In the genomic region with DNA sequence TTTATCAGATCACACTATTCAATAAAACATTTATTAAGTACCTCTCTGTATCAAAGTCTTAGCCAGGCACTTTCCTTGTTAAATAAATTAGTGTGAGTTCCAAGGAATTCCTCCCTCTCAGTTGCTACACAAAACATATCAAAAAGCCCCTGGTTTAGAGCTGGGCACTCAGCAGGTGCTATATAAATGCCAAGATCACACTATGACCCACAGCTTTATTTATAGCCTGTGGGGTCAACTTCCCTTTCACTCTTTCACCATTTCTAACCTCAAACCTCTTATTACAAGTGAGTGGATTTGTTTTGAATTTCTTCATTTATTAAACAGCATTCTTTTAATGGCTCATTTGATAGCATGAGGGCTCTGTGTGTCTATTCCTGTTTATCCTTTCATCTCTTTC, we compare ENCODE assay signal across 24 cellular contexts.
"Had no signal": no experiment of that assay in that cellular context is flagged by ENCODE, and none has a peak within 500 bp of the region (broad histone marks: within the 10 kb centered on the region; RNA-seq: fewer than 3 reads in every experiment).

No MANE protein-coding gene starts in this region.

- H3K4me1 ChIP-seq: right lobe of liver, upper lobe of left lung had no signal

- H3K4me1 Mint-ChIP-seq: activated naive CD4-positive, alpha-beta T cell treated with anti-CD3 and anti-CD28 coated beads, Interleukin-2, amount 10 ng/mL, durations not matched to agents 7 days and 5 days; activated naive CD8-positive, alpha-beta T cell treated with anti-CD3 and anti-CD28 coated beads, Interleukin-2, amount 10 ng/mL, durations not matched to agents 7 days and 5 days had no signal

- H3K9me3 ChIP-seq: gastroesophageal sphincter, ovary, right lobe of liver, upper lobe of left lung had no signal

- H3K4me3 Mint-ChIP-seq: activated naive CD4-positive, alpha-beta T cell treated with anti-CD3 and anti-CD28 coated beads, Interleukin-2, amount 10 ng/mL, durations not matched to agents 7 days and 5 days; activated naive CD8-positive, alpha-beta T cell treated with anti-CD3 and anti-CD28 coated beads, Interleukin-2, amount 10 ng/mL, durations not matched to agents 7 days and 5 days; activated T-helper 1 cell treated with anti-CD3 and anti-CD28 coated beads, Interleukin-12 subunit alpha, Interleukin-12 subunit beta, Interleukin-2, Interleukin-4 antibody, amounts not matched to agents 30 ng/mL and 10 ng/mL and 1 ng/mL, durations not matched to agents 14 hours and 24 hours and 36 hours; naive B cell; stimulated activated naive CD8-positive, alpha-beta T cell treated with anti-CD3 and anti-CD28 coated beads, Interleukin-15, Interleukin-2, amounts not matched to agents 100 ng/mL and 50 ng/mL, for 24 hours had no signal

- H3K36me3 ChIP-seq: gastroesophageal sphincter, ovary, right lobe of liver, upper lobe of left lung had no signal

- DNase-seq: activated CD4-positive, alpha-beta T cell treated with anti-CD3 and anti-CD28 coated beads for 48 hours; activated CD4-positive, alpha-beta T cell treated with anti-CD3 and anti-CD28 coated beads, Interleukin-2, amount 50 U/mL, for 48 hours; activated CD8-positive, alpha-beta memory T cell treated with anti-CD3 and anti-CD28 coated beads for 24 hours; activated gamma-delta T cell; activated naive CD4-positive, alpha-beta T cell treated with anti-CD3 and anti-CD28 coated beads, Interleukin-2, amount 10 ng/mL, durations not matched to agents 7 days and 5 days; activated naive CD8-positive, alpha-beta T cell treated with anti-CD3 and anti-CD28 coated beads, Interleukin-2, amount 10 ng/mL, durations not matched to agents 7 days and 5 days; activated T-cell treated with anti-CD3 and anti-CD28 coated beads, Interleukin-2, amount 50 U/mL, for 1 hour; caudate nucleus; cortex of kidney; hippocampal formation; left cardiac atrium; mammary epithelial cell; naive B cell; ovary; right lobe of liver; stimulated activated CD4-positive, alpha-beta T cell treated with anti-CD3 and anti-CD28 coated beads, Interleukin-12 subunit alpha, Interleukin-12 subunit beta, amount 100 ng/mL, for 4 hours; stimulated activated CD4-positive, alpha-beta T cell treated with anti-CD3 and anti-CD28 coated beads, Interleukin-4, amount 100 ng/mL, for 1 hour; upper lobe of left lung had no signal

- H3K9me3 Mint-ChIP-seq: activated naive CD4-positive, alpha-beta T cell treated with anti-CD3 and anti-CD28 coated beads, Interleukin-2, amount 10 ng/mL, durations not matched to agents 7 days and 5 days; activated naive CD8-positive, alpha-beta T cell treated with anti-CD3 and anti-CD28 coated beads, Interleukin-2, amount 10 ng/mL, durations not matched to agents 7 days and 5 days; activated T-helper 1 cell treated with anti-CD3 and anti-CD28 coated beads, Interleukin-12 subunit alpha, Interleukin-12 subunit beta, Interleukin-2, Interleukin-4 antibody, amounts not matched to agents 30 ng/mL and 10 ng/mL and 1 ng/mL, durations not matched to agents 14 hours and 24 hours and 36 hours; stimulated activated naive CD8-positive, alpha-beta T cell treated with anti-CD3 and anti-CD28 coated beads, Interleukin-15, Interleukin-2, amounts not matched to agents 100 ng/mL and 50 ng/mL, for 24 hours had no signal

- H3K27me3 ChIP-seq: gastroesophageal sphincter, ovary, right lobe of liver, upper lobe of left lung had no signal

- H3K36me3 Mint-ChIP-seq: activated naive CD4-positive, alpha-beta T cell treated with anti-CD3 and anti-CD28 coated beads, Interleukin-2, amount 10 ng/mL, durations not matched to agents 7 days and 5 days; activated naive CD8-positive, alpha-beta T cell treated with anti-CD3 and anti-CD28 coated beads, Interleukin-2, amount 10 ng/mL, durations not matched to agents 7 days and 5 days; naive B cell had no signal

- H3K27me3 Mint-ChIP-seq: activated naive CD8-positive, alpha-beta T cell treated with anti-CD3 and anti-CD28 coated beads, Interleukin-2, amount 10 ng/mL, durations not matched to agents 7 days and 5 days had no signal

- H3K4me3 ChIP-seq: gastroesophageal sphincter, ovary, right lobe of liver, skin epidermis, upper lobe of left lung had no signal

- H3K27ac Mint-ChIP-seq: activated naive CD4-positive, alpha-beta T cell treated with anti-CD3 and anti-CD28 coated beads, Interleukin-2, amount 10 ng/mL, durations not matched to agents 7 days and 5 days; activated naive CD8-positive, alpha-beta T cell treated with anti-CD3 and anti-CD28 coated beads, Interleukin-2, amount 10 ng/mL, durations not matched to agents 7 days and 5 days; activated T-helper 1 cell treated with anti-CD3 and anti-CD28 coated beads, Interleukin-12 subunit alpha, Interleukin-12 subunit beta, Interleukin-2, Interleukin-4 antibody, amounts not matched to agents 30 ng/mL and 10 ng/mL and 1 ng/mL, durations not matched to agents 14 hours and 24 hours and 36 hours; naive B cell; progenitor cell of endocrine pancreas; stimulated activated naive CD8-positive, alpha-beta T cell treated with anti-CD3 and anti-CD28 coated beads, Interleukin-15, Interleukin-2, amounts not matched to agents 100 ng/mL and 50 ng/mL, for 24 hours had no signal

- ATAC-seq: activated CD4-positive, CD25-positive, alpha-beta regulatory T cell treated with anti-CD3 and anti-CD28 coated beads, Interleukin-2, amount 50 U/mL, for 24 hours; gastroesophageal sphincter; left cardiac atrium; right lobe of liver had no signal
